Comparison of ENCODE assay signal across 12 cellular contexts in the genomic region with DNA sequence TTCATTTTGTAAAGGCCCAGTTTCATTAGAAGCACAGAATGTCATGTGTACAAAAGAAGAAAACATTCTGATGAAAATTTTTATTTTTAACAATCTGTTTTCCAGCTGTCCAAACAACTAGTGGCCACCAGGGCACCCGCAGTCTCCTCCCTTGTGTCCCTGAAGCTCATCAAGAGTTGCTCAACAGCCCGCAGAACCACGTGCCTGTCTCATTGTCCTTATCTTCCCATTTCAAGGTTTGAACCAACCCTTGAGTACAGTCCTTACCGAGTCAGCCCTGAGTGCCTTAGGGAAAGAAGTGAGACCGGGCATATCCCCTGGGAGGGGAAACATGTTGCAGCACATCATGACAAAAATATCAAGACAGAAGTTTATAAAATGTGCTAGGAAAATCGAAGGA. TPM values are rescaled to one million over a fixed set of nuclear protein-coding genes. Genes with fewer than 3 reads are reported as not detected.
DNase-seq lines count a peak whose midpoint lies in the region; TF ChIP-seq lines count a peak whose summit lies in the region.
"Had no signal": no experiment of that assay in that cellular context is flagged by ENCODE, and none has a peak within 500 bp of the region (broad histone marks: within the 10 kb centered on the region; RNA-seq: fewer than 3 reads in every experiment).

No MANE protein-coding gene starts in this region.

- DNase-seq in SIG-M5 treated with dmso at 0.1 percent for 504 hours (lab: John Stamatoyannopoulos, UW; ENCODE audit: unreplicated experiment) (peak; percentile 47), SIG-M5 (lab: John Stamatoyannopoulos, UW) (no peak), PC-9 (no peak), fibroblast of villous mesenchyme (ENCODE audit: low read depth) (peak; percentile 28), smooth muscle cell (lab: John Stamatoyannopoulos, UW; ENCODE audit: unreplicated experiment) (no peak), medulla oblongata (ENCODE audit: extremely low spot score) (no peak), stomach (no peak), midbrain (lab: John Stamatoyannopoulos, UW) (no peak)
- DNase-seq: activated CD8-positive, alpha-beta T cell treated with anti-CD3 and anti-CD28 coated beads for 36 hours; activated naive CD8-positive, alpha-beta T cell treated with anti-CD3 and anti-CD28 coated beads for 36 hours; T-cell had no signal

- H4K20me1 ChIP-seq in PC-9 (ENCODE audit: insufficient read depth) (no peaks in the 10 kb centered on the region), smooth muscle cell (ENCODE audit: low read depth) (no peaks in the 10 kb centered on the region)

- H3K4me1 ChIP-seq in PC-9 (replicated peaks; ENCODE audit: insufficient read depth) (peaks cover 15% of the 10 kb centered on the region), smooth muscle cell (ENCODE audit: low read depth) (peaks cover 1% of the 10 kb centered on the region), stomach (peaks cover 0 to 6% (median 0%) of the 10 kb centered on the region in 4 donors)

- CTCF ChIA-PET in PC-9 (lab: Charles Lee), result no interaction called here

- H3K27ac ChIP-seq in PC-9 (no peak overlapping the region), smooth muscle cell (ENCODE audit: low read depth) (no peak overlapping the region), stomach (no peak overlapping the region)
- H3K27ac ChIP-seq: neutrophil had no signal

- POLR2A ChIA-PET in PC-9 (lab: Charles Lee; ENCODE audit: unreplicated experiment), result no interaction called here

- H3K27me3 ChIP-seq in PC-9 (ENCODE audit: insufficient read depth, low read depth) (no peaks in the 10 kb centered on the region), smooth muscle cell (ENCODE audit: low read depth) (no peaks in the 10 kb centered on the region), stomach (peaks cover 0 to 35% (median 4%) of the 10 kb centered on the region in 3 donors)

- H3F3A ChIP-seq in PC-9 (ENCODE audit: insufficient read depth, low read depth) (no peaks in the 10 kb centered on the region), smooth muscle cell (ENCODE audit: low read depth) (no peaks in the 10 kb centered on the region)

- 67% methylated on average over 6 of the region's 6 CpGs for WGBS in smooth muscle cell (ENCODE audit: low lambda C conversion rate)
- WGBS in stomach, 5 donors, result 50 to 69% (median 60%) methylated on average over 6 of the region's 6 CpGs

- H3K9ac ChIP-seq in smooth muscle cell (ENCODE audit: low read depth), result no peak overlapping the region

- H3K9me3 ChIP-seq in PC-9 (ENCODE audit: insufficient read depth, low read depth), result no peaks in the 10 kb centered on the region
- no peaks in the 10 kb centered on the region for H3K9me3 ChIP-seq in smooth muscle cell (replicated peaks; ENCODE audit: low read depth)
- H3K9me3 ChIP-seq in stomach, result no peaks in the 10 kb centered on the region
- H3K9me3 ChIP-seq: neutrophil had no signal

- TF ChIP-seq CTCF in PC-9 (conservative IDR thresholded peaks at IDR 0.05), result 0 out of 2 replicates have a peak, but pooled peaks have one; percentile 24
- TF ChIP-seq CTCF in fibroblast of villous mesenchyme (IDR thresholded peaks at IDR 0.05; ENCODE audit: insufficient read depth, low read depth, low read length), result peak; percentile 32
- peak; percentile 4 for TF ChIP-seq CTCF in smooth muscle cell (IDR thresholded peaks at IDR 0.05; ENCODE audit: borderline replicate concordance, insufficient read depth, poor library complexity, severe bottlenecking)
- TF ChIP-seq CTCF in stomach (IDR thresholded peaks at IDR 0.05), result no peak

- intact Hi-C loops in PC-9 (cut with micrococcal nuclease; ENCODE audit: unreplicated experiment) (loop anchor here (10.0 kb wide), 1 partner anchor 768 kb away; no protein-coding TSS in a partner anchor), stomach (cut with DNase I; ENCODE audit: low total_unique reads) (no loop called here)

- H3K4me3 ChIP-seq in PC-9 (no peak overlapping the region), fibroblast of villous mesenchyme (ENCODE audit: low read depth, low read length) (no peak overlapping the region), smooth muscle cell (no peak overlapping the region), stomach (no peak overlapping the region)

- no peak for TF ChIP-seq EP300 in stomach (IDR thresholded peaks at IDR 0.05)

- TF ChIP-seq POLR2A in stomach (IDR thresholded peaks at IDR 0.05), result no peak

- no peaks in the 10 kb centered on the region for H3K79me2 ChIP-seq in PC-9 (ENCODE audit: low read depth)
- H3K79me2 ChIP-seq in smooth muscle cell (ENCODE audit: low read depth), result no peaks in the 10 kb centered on the region

- BruUV-seq in PC-9 (replicated peaks; lab: Mats Ljungman, UMichigan), result no TSS peak

- no peaks in the 10 kb centered on the region for H3K9me2 ChIP-seq in PC-9 (ENCODE audit: insufficient read depth)

- H3K4me2 ChIP-seq in PC-9 (no peak overlapping the region), smooth muscle cell (no peak overlapping the region)

- no peak overlapping the region for H2AFZ ChIP-seq in PC-9
- no peak overlapping the region for H2AFZ ChIP-seq in smooth muscle cell (ENCODE audit: low read depth)

- H3K36me3 ChIP-seq in PC-9 (ENCODE audit: low read depth) (no peaks in the 10 kb centered on the region), smooth muscle cell (ENCODE audit: low read depth) (no peaks in the 10 kb centered on the region), stomach (no peaks in the 10 kb centered on the region)
- H3K36me3 ChIP-seq: neutrophil had no signal

RNA-seq across cellular contexts. Expression of a gene that starts 15.9 kb away (rescaled TPM):
- total RNA-seq in PC-9 (2021) (16.3 and 22.8 TPM in 2 replicates), fibroblast of villous mesenchyme (18.1 and 19.3 TPM in 2 replicates), smooth muscle cell (12.5 and 22.2 TPM in 2 replicates), stomach (10 to 100 TPM in 3 of 5 donors, 1 to 10 TPM in 2; 3.5 to 48.2 (median 19.1) TPM)
- polyA plus RNA-seq in smooth muscle cell (14.1 and 22.4 TPM in 2 replicates), stomach (10 to 100 TPM in 1 of 3 donors, 1 to 10 TPM in 2; 7.9 to 18.2 (median 9.6) TPM)

Comparison
In these comparisons a context has a peak if more than half of its experiments do, and no peak if none do; other contexts are left out.
1. DNase-seq: peak in SIG-M5 treated with dmso at 0.1 percent for 504 hours (single experiment) and fibroblast of villous mesenchyme (single experiment); none in SIG-M5 (single experiment), PC-9 (0 of 2), smooth muscle cell (single experiment), medulla oblongata (single experiment), stomach (single experiment) and midbrain (single experiment).
2. CTCF ChIP-seq: peak in PC-9 (single experiment), fibroblast of villous mesenchyme (single experiment) and smooth muscle cell (single experiment); none in stomach (0 of 7).